ENCODE assay signal across 1 cellular context in the genomic region with DNA sequence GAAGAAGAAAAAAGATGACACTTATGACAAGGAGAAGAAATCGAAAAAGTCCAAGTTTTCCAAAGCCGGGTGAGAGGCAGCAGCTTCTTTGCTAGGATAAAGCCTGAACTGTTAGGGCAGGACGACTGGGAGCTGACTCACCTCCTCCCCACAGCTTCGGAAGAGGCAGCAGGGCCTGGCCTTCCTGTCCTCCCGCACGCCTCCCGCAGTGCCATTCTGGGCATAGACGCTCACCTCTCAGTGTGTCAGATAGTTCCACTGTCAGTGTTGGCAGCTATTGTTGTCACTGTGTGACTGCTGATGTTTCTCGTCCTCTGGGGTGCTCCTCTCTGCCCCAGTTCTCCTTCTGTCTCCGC.
TF ChIP-seq lines count a peak whose summit lies in the region.

No MANE protein-coding gene starts in this region.

TF ChIP-seq in IMR-90, 13 proteins besides CTCF, POLR2A, EP300 and RAD21:
- TF ChIP-seq, protein P1, sequence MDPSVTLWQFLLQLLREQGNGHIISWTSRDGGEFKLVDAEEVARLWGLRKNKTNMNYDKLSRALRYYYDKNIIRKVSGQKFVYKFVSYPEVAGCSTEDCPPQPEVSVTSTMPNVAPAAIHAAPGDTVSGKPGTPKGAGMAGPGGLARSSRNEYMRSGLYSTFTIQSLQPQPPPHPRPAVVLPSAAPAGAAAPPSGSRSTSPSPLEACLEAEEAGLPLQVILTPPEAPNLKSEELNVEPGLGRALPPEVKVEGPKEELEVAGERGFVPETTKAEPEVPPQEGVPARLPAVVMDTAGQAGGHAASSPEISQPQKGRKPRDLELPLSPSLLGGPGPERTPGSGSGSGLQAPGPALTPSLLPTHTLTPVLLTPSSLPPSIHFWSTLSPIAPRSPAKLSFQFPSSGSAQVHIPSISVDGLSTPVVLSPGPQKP (IDR thresholded peaks at IDR 0.05; ENCODE audit: borderline replicate concordance, low read depth, low read length) = no peak
- no peak for TF ChIP-seq RCOR1 (IDR thresholded peaks at IDR 0.05; ENCODE audit: insufficient replicate concordance, low read length)
- TF ChIP-seq CHD1 (IDR thresholded peaks at IDR 0.05; ENCODE audit: low read depth, low read length) = no peak
